ENCODE assay signal across 11 cellular contexts in the genomic region with DNA sequence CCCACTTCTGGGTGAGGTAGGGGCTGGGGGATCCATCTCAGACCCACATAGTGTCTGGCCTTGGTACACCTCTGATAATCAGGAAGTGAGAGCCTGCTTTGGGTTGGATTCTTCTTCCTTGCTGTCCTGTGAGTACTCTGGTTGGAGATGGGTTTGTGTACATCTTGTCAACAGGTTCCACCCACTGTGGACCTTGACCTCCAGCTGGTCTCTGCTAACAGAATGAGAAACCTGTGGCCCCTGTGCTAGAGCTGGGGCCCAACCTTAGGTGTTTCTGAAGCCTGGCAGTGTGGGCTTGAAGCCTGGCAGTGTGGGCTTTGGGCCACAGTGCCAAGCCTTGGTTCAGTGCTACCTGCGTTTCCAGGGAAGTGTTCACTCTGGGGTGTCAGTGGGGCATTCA.
A peak's percentile ranks its signal among the peaks of the same experiment; 100 is the strongest.
DNase-seq lines count a peak whose midpoint lies in the region; ATAC-seq and TF ChIP-seq lines count a peak whose summit lies in the region.
"Had no signal": no experiment of that assay in that cellular context is flagged by ENCODE, and none has a peak within 500 bp of the region (broad histone marks: within the 10 kb centered on the region; RNA-seq: fewer than 3 reads in every experiment).

No MANE protein-coding gene starts in this region.

- no peak for TF ChIP-seq CTCF in HL-60 (IDR thresholded peaks at IDR 0.05; ENCODE audit: insufficient read depth, low read length)

- peaks cover 48 to 70% (median 65%) of the 10 kb centered on the region in 11 experiments for H4K20me1 ChIP-seq in BLaER1 treated with 17β-estradiol and CSF1 and Interleukin-3, amounts not matched to agents 10 nM and 100 nM

- H3K4me3 Mint-ChIP-seq in activated naive CD8-positive, alpha-beta T cell treated with anti-CD3 and anti-CD28 coated beads, Interleukin-2, amount 50 U/mL, for 24 hours: peak overlapping the region; percentile 3

- peaks cover 6% of the 10 kb centered on the region for H3K36me3 Mint-ChIP-seq in activated naive CD8-positive, alpha-beta T cell treated with anti-CD3 and anti-CD28 coated beads, Interleukin-2, amount 50 U/mL, for 24 hours (ENCODE audit: low read depth)

- H3K27ac ChIP-seq in BLaER1 treated with 17β-estradiol and CSF1 and Interleukin-3, amounts not matched to agents 10 nM and 100 nM: peak overlapping the region in 10 of 11 experiments; percentile 15 to 95 (median 86); a peak in 17 of 22 replicates
- H3K27ac ChIP-seq in HL-60 (replicated peaks) (peak overlapping the region; percentile 89), muscle layer of duodenum (ENCODE audit: low read length) (peak overlapping the region; percentile 25)
- H3K27ac ChIP-seq: testis had no signal

- H3K4me1 ChIP-seq in BLaER1 treated with 17β-estradiol and CSF1 and Interleukin-3, amounts not matched to agents 10 nM and 100 nM: peaks cover 66 to 86% (median 77%) of the 10 kb centered on the region in 10 experiments
- peaks cover 16 to 30% of the 10 kb centered on the region in 2 donors for H3K4me1 ChIP-seq in muscle layer of duodenum (ENCODE audit: control insufficient read depth in 1 of 2, insufficient read depth in 2 of 2, low read length in 2 of 2)

- H3K9me3 Mint-ChIP-seq in activated naive CD8-positive, alpha-beta T cell treated with anti-CD3 and anti-CD28 coated beads, Interleukin-2, amount 50 U/mL, for 24 hours: no peaks in the 10 kb centered on the region

- no peaks in the 10 kb centered on the region for H3K27me3 Mint-ChIP-seq in activated naive CD8-positive, alpha-beta T cell treated with anti-CD3 and anti-CD28 coated beads, Interleukin-2, amount 50 U/mL, for 24 hours

- H3K9me3 ChIP-seq in BLaER1 treated with 17β-estradiol and CSF1 and Interleukin-3, amounts not matched to agents 10 nM and 100 nM (replicated peaks in 1 of 11): no peaks in the 10 kb centered on the region
- no peaks in the 10 kb centered on the region for H3K9me3 ChIP-seq in muscle layer of duodenum (ENCODE audit: control insufficient read depth in 1 of 2, low read length in 2 of 2)
- H3K9me3 ChIP-seq: testis had no signal

- peak overlapping the region; percentile 83 to 99 (median 96) for H3K4me2 ChIP-seq in BLaER1 treated with 17β-estradiol and CSF1 and Interleukin-3, amounts not matched to agents 10 nM and 100 nM

- ATAC-seq in activated naive CD8-positive, alpha-beta T cell treated with anti-CD3 and anti-CD28 coated beads, Interleukin-2, amount 50 U/mL, for 24 hours: no peak
- no peak for ATAC-seq in HG03095 (IDR thresholded peaks at IDR 0.05; ENCODE audit: unreplicated experiment)
- ATAC-seq in GM21526 (IDR thresholded peaks at IDR 0.05; ENCODE audit: low FRiP score, unreplicated experiment): no peak

- no peak overlapping the region for H3K27ac Mint-ChIP-seq in activated naive CD8-positive, alpha-beta T cell treated with anti-CD3 and anti-CD28 coated beads, Interleukin-2, amount 50 U/mL, for 24 hours

- H3K36me3 ChIP-seq in BLaER1 treated with 17β-estradiol and CSF1 and Interleukin-3, amounts not matched to agents 10 nM and 100 nM: peaks cover 0 to 41% (median 11%) of the 10 kb centered on the region in 11 experiments; a peak in 13 of 22 replicates
- no peaks in the 10 kb centered on the region for H3K36me3 ChIP-seq in muscle layer of duodenum (ENCODE audit: control insufficient read depth in 1 of 2, insufficient read depth in 2 of 2, low read length in 2 of 2)

- peaks cover 31% of the 10 kb centered on the region for H3K4me1 Mint-ChIP-seq in activated naive CD8-positive, alpha-beta T cell treated with anti-CD3 and anti-CD28 coated beads, Interleukin-2, amount 50 U/mL, for 24 hours

- H3K9ac ChIP-seq in BLaER1 treated with 17β-estradiol and CSF1 and Interleukin-3, amounts not matched to agents 10 nM and 100 nM: peak overlapping the region; percentile 84 to 96 (median 88); a peak in 18 of 22 replicates

- DNase-seq in HL-60 (ENCODE audit: low read depth in 1 of 2, low spot score in 1 of 2): no peak
- DNase-seq in activated naive CD8-positive, alpha-beta T cell treated with anti-CD3 and anti-CD28 coated beads, Interleukin-2, amount 50 U/mL, for 24 hours: no peak
- no peak for DNase-seq in central memory CD4-positive, alpha-beta T cell
- no peak for DNase-seq in NCI-H1694 (lab: John Stamatoyannopoulos, UW)
- DNase-seq: DMS79 treated with DMSO at 0.1 percent for 48 hours, mesendoderm, testis had no signal

- peak overlapping the region in 8 of 10 experiments; percentile 74 to 91 (median 82); a peak in 14 of 20 replicates for H3K4me3 ChIP-seq in BLaER1 treated with 17β-estradiol and CSF1 and Interleukin-3, amounts not matched to agents 10 nM and 100 nM
- H3K4me3 ChIP-seq in HL-60 (replicated peaks; ENCODE audit: insufficient read depth, low read length): peak overlapping the region; percentile 26
- H3K4me3 ChIP-seq in muscle layer of duodenum (ENCODE audit: low read depth in 1 of 2, low read length in 2 of 2): no peak overlapping the region
- H3K4me3 ChIP-seq: testis had no signal

- H3K27me3 ChIP-seq in BLaER1 treated with 17β-estradiol and CSF1 and Interleukin-3, amounts not matched to agents 10 nM and 100 nM: no peaks in the 10 kb centered on the region
- H3K27me3 ChIP-seq in HL-60 (ENCODE audit: insufficient read depth, poor library complexity, severe bottlenecking): no peaks in the 10 kb centered on the region
- H3K27me3 ChIP-seq in muscle layer of duodenum (ENCODE audit: low read depth, low read length): no peaks in the 10 kb centered on the region
- H3K27me3 ChIP-seq: testis had no signal

Comparison
In these comparisons a context has a peak if more than half of its experiments do, and no peak if none do; other contexts are left out.
1. H3K27ac ChIP-seq: peak in every context shown above with its lines; median percentile 89 in HL-60; 86 in BLaER1 treated with 17β-estradiol and CSF1 and Interleukin-3, amounts not matched to agents 10 nM and 100 nM; 25 in muscle layer of duodenum.
2. H3K4me3 ChIP-seq: peak in BLaER1 treated with 17β-estradiol and CSF1 and Interleukin-3, amounts not matched to agents 10 nM and 100 nM (8 of 10) and HL-60 (single experiment); none in muscle layer of duodenum (0 of 2).